In genomic region chr3:43353393-43353792, GRCh38 we compare ENCODE assay signal across 26 cellular contexts.
"Had no signal": no experiment of that assay in that cellular context is flagged by ENCODE, and none has a peak within 500 bp of the region (broad histone marks: within the 10 kb centered on the region; RNA-seq: fewer than 3 reads in every experiment).

No MANE protein-coding gene starts in this region.

- H3K27me3 ChIP-seq: colonic mucosa, esophagus squamous epithelium, gastrocnemius medialis, heart right ventricle had no signal

- FAIRE-seq: endometrium, kidney had no signal

- H3K4me3 ChIP-seq: colonic mucosa, esophagus squamous epithelium, gastrocnemius medialis, heart right ventricle, left ventricle myocardium inferior, lower lobe of right lung, mucosa of descending colon had no signal

- H3K4me1 ChIP-seq: colonic mucosa, esophagus squamous epithelium, gastrocnemius medialis, lower lobe of right lung had no signal

- ATAC-seq: effector memory CD8-positive, alpha-beta T cell; gastrocnemius medialis; left colon; lower lobe of right lung; mucosa of descending colon had no signal

- DNase-seq: colonic mucosa; cortex of kidney; effector CD8-positive, alpha-beta T cell; effector memory CD8-positive, alpha-beta T cell; endodermal cell; erythroblast; esophagus squamous epithelium; foreskin fibroblast; foreskin melanocyte; gastrocnemius medialis; glutamatergic neuron; head of caudate nucleus; heart right ventricle; hippocampal formation; islet precursor cell; kidney; kidney glomerular epithelial cell; left colon; left ventricle myocardium inferior; lower lobe of right lung; mesenchymal stem cell; mucosa of descending colon; naive B cell had no signal

- H3K4me1 Mint-ChIP-seq: mesothelial cell of epicardium had no signal

- H3K9me3 ChIP-seq: colonic mucosa had no signal

- H3K27ac Mint-ChIP-seq: dendritic cell treated with granulocyte-macrophage colony-stimulating factor and Interleukin-4, amounts not matched to agents 40 ng/mL and 50 ng/mL, for 4 days; endodermal cell; mesothelial cell of epicardium had no signal

- H3K27me3 Mint-ChIP-seq: dendritic cell treated with granulocyte-macrophage colony-stimulating factor and Interleukin-4, amounts not matched to agents 40 ng/mL and 50 ng/mL, for 4 days; effector memory CD8-positive, alpha-beta T cell; naive B cell had no signal

- H3K4me3 Mint-ChIP-seq: dendritic cell treated with granulocyte-macrophage colony-stimulating factor and Interleukin-4, amounts not matched to agents 40 ng/mL and 50 ng/mL, for 4 days; effector memory CD8-positive, alpha-beta T cell; endodermal cell; mesothelial cell of epicardium; naive B cell had no signal

- H3K36me3 ChIP-seq: colonic mucosa had no signal

- H3K27ac ChIP-seq: colonic mucosa, esophagus squamous epithelium, gastrocnemius medialis, heart right ventricle, left ventricle myocardium inferior, lower lobe of right lung had no signal
